In the genomic region with DNA sequence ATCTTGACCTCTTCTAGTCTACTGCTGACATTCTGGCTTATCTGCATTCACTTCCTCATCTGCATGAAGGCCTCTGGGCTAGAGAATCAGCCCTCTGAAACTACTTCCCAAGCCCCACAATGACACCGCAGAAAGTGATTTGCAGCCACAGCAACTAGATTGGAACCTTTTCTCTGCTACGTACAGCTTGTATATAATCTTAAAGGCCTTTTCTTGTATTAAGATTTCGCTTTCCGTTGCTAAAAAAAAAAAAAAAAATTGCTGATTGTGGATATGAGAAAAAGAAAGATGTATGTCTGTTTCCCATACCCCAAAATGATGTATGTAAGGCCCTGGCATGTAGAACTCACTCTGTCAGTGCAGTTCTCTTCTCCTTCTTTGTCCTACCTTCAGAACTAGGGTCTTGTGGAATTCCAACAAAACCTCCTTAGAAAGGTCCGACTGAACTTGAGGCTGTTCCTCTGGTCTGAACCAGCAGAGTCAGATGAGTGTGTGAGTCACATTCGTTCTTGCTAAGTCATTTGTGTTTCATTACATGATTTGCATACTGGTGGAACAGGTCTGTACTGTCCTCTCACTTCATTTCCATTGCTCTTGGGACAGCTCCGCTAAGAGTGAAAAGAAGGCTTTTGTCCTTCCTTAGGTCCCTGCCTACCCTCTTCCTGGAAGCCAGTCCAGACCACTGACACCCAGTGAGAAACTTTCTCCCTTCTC, we compare ENCODE assay signal across 8 cellular contexts.
DNase-seq lines count a peak whose midpoint lies in the region; ATAC-seq, FAIRE-seq and TF ChIP-seq lines count a peak whose summit lies in the region.

No MANE protein-coding gene starts in this region.

- peaks cover 59% of the 10 kb centered on the region for H3K36me3 Mint-ChIP-seq in osteocyte (ENCODE audit: unreplicated experiment)

- H3K4me3 Mint-ChIP-seq in osteocyte (ENCODE audit: unreplicated experiment), result no peak overlapping the region

- no peak for FAIRE-seq in frontal cortex (lab: Jason Lieb, UNC)

- ATAC-seq in GM18868 (IDR thresholded peaks at IDR 0.05; ENCODE audit: unreplicated experiment) (peak; percentile 88), HG02943 (IDR thresholded peaks at IDR 0.05; ENCODE audit: low read depth, unreplicated experiment) (peak; percentile 90), esophagus mucosa (peak; percentile 96)

- no peaks in the 10 kb centered on the region for H3K9me3 Mint-ChIP-seq in osteocyte (ENCODE audit: unreplicated experiment)

- H3K27ac ChIP-seq in uterus, result peak overlapping the region in 1 of 2 donors; percentile 19

- no peaks in the 10 kb centered on the region for H3K36me3 ChIP-seq in uterus

- H3K4me3 ChIP-seq in uterus, result no peak overlapping the region

- H3K4me1 ChIP-seq in uterus, result no peaks in the 10 kb centered on the region

- peaks cover 22% of the 10 kb centered on the region for H3K4me1 Mint-ChIP-seq in osteocyte (ENCODE audit: unreplicated experiment)

- no peak for TF ChIP-seq POLR2A in uterus (IDR thresholded peaks at IDR 0.05)

- no peaks in the 10 kb centered on the region for H3K9me3 ChIP-seq in uterus

- no peak for TF ChIP-seq CTCF in osteocyte (IDR thresholded peaks at IDR 0.05)
- TF ChIP-seq CTCF in uterus (IDR thresholded peaks at IDR 0.05), result no peak

- no peaks in the 10 kb centered on the region for H3K27me3 Mint-ChIP-seq in osteocyte (ENCODE audit: unreplicated experiment)

- intact Hi-C loops in uterus (cut with DNase I; ENCODE audit: low total_unique reads), result no loop called here

- no peaks in the 10 kb centered on the region for H3K27me3 ChIP-seq in uterus

- peak overlapping the region; percentile 73 for H3K27ac Mint-ChIP-seq in osteocyte (ENCODE audit: unreplicated experiment)

- DNase-seq in NCI-H526 (lab: John Stamatoyannopoulos, UW) (peak; percentile 98), osteocyte (ENCODE audit: extremely low spot score, unreplicated experiment) (no peak), uterus (no peak), frontal cortex (ENCODE audit: low spot score in 2 of 2) (no peak)
- no peak for DNase-seq in NK-92 treated with Interleukin-12 subunit alpha and Interleukin-12 subunit beta, amount 100 ng/mL, for 24 hours (lab: John Stamatoyannopoulos, UW)

Comparison
In these comparisons a context has a peak if more than half of its experiments do, and no peak if none do; other contexts are left out.
1. DNase-seq: peak in NCI-H526 (2 of 2); none in osteocyte (single experiment), uterus (0 of 2), NK-92 treated with Interleukin-12 subunit alpha and Interleukin-12 subunit beta, amount 100 ng/mL, for 24 hours (single experiment) and frontal cortex (0 of 2).
2. Peak in every context shown above with its lines, with median percentiles within 50 percentile points of each other: ATAC-seq.